Comparison of ENCODE assay signal across 11 cellular contexts in genomic region chr4:184477201-184477999, GRCh38. TPM values are rescaled to one million over a fixed set of nuclear protein-coding genes. Genes with fewer than 3 reads are reported as not detected.
DNase-seq lines count a peak whose midpoint lies in the region; ATAC-seq and TF ChIP-seq lines count a peak whose summit lies in the region.
"Had no signal": no experiment of that assay in that cellular context is flagged by ENCODE, and none has a peak within 500 bp of the region (broad histone marks: within the 10 kb centered on the region; RNA-seq: fewer than 3 reads in every experiment).

No MANE protein-coding gene starts in this region.

- H3K27me3 ChIP-seq in DND-41 (ENCODE audit: insufficient read depth, low read length, poor library complexity), result no peaks in the 10 kb centered on the region
- no peaks in the 10 kb centered on the region for H3K27me3 ChIP-seq in esophagus muscularis mucosa
- no peaks in the 10 kb centered on the region for H3K27me3 ChIP-seq in foreskin keratinocyte
- no peaks in the 10 kb centered on the region for H3K27me3 ChIP-seq in Karpas-422 (ENCODE audit: low read length)

- no peak for TF ChIP-seq EP300 in esophagus muscularis mucosa (IDR thresholded peaks at IDR 0.05)

- peak overlapping the region; percentile 94 for H3K4me3 Mint-ChIP-seq in activated B cell treated with CpG ODN at 0.5 μM for 24 hours

- no peak overlapping the region for H3K27ac ChIP-seq in DND-41 (ENCODE audit: low read length)
- H3K27ac ChIP-seq in esophagus muscularis mucosa (replicated peaks in 1 of 4), result peak overlapping the region in 3 of 4 donors; percentile 11 to 94 (median 28)
- no peak overlapping the region for H3K27ac ChIP-seq in foreskin keratinocyte
- no peak overlapping the region for H3K27ac ChIP-seq in Karpas-422 (ENCODE audit: low read length)
- H3K27ac ChIP-seq: SK-N-MC had no signal

- intact Hi-C loops in activated B cell treated with CpG ODN at 0.5 μM for 24 hours (cut with micrococcal nuclease) (loop anchor here (10.0 kb wide), 2 partner anchors 347 to 737 kb away; partner anchors contain the start of gene ACSL1), esophagus muscularis mucosa (cut with DNase I) (loop anchor here (5.0 to 10.0 kb wide), 2 partner anchors 167 to 215 kb away; partner anchors contain the start of genes CASP3 and PRIMPOL), posterior cingulate gyrus (cut with DNase I) (loop anchor here (5.0 to 10.0 kb wide), 2 partner anchors 35 to 93 kb away; no protein-coding TSS in a partner anchor)

- H4K20me1 ChIP-seq in DND-41 (ENCODE audit: insufficient read depth, low read length) (peaks cover 6% of the 10 kb centered on the region), Karpas-422 (ENCODE audit: insufficient read depth, low read depth, low read length) (no peaks in the 10 kb centered on the region)

- H3K9ac ChIP-seq in DND-41 (ENCODE audit: low read depth, low read length), result no peak overlapping the region
- H3K9ac ChIP-seq in Karpas-422 (ENCODE audit: low read length), result no peak overlapping the region

- peaks cover 27% of the 10 kb centered on the region for H3K4me1 ChIP-seq in DND-41 (ENCODE audit: insufficient read depth, low read length)
- H3K4me1 ChIP-seq in esophagus muscularis mucosa, result peaks cover 23 to 38% (median 26%) of the 10 kb centered on the region in 4 donors
- no peaks in the 10 kb centered on the region for H3K4me1 ChIP-seq in foreskin keratinocyte
- peaks cover 18% of the 10 kb centered on the region for H3K4me1 ChIP-seq in Karpas-422 (ENCODE audit: low read length)

- H2AFZ ChIP-seq in DND-41 (ENCODE audit: low read depth, low read length) (no peak overlapping the region), Karpas-422 (ENCODE audit: low read length) (no peak overlapping the region)

- H3K9me2 ChIP-seq in Karpas-422 (replicated peaks; ENCODE audit: insufficient read depth, low read length), result no peaks in the 10 kb centered on the region

- ATAC-seq in DND-41 (ENCODE audit: insufficient read depth, low read depth), result no peak
- ATAC-seq in activated B cell treated with CpG ODN at 0.5 μM for 24 hours (ENCODE audit: low read depth), result no peak
- ATAC-seq in GM21576 (IDR thresholded peaks at IDR 0.05; ENCODE audit: unreplicated experiment), result no peak
- no peak for ATAC-seq in foreskin keratinocyte

- TF ChIP-seq CTCF in DND-41 (IDR thresholded peaks at IDR 0.05; ENCODE audit: borderline replicate concordance, extremely low read depth, low read length, poor library complexity, severe bottlenecking) (no peak), activated B cell treated with CpG ODN at 0.5 μM for 24 hours (IDR thresholded peaks at IDR 0.05) (no peak), esophagus muscularis mucosa (IDR thresholded peaks at IDR 0.05) (no peak), foreskin keratinocyte (conservative IDR thresholded peaks at IDR 0.05) (no peak)

- H3K9me3 ChIP-seq in DND-41 (ENCODE audit: insufficient read depth, low read length, severe bottlenecking) (no peaks in the 10 kb centered on the region), esophagus muscularis mucosa (no peaks in the 10 kb centered on the region), Karpas-422 (ENCODE audit: low read length) (no peaks in the 10 kb centered on the region)

- no peak overlapping the region for H3K4me3 ChIP-seq in DND-41 (ENCODE audit: low read depth in 1 of 2, low read length in 2 of 2)
- H3K4me3 ChIP-seq in esophagus muscularis mucosa, result no peak overlapping the region
- no peak overlapping the region for H3K4me3 ChIP-seq in Karpas-422 (ENCODE audit: low read length)
- H3K4me3 ChIP-seq: SK-N-MC had no signal

- H3K9me3 Mint-ChIP-seq in activated B cell treated with CpG ODN at 0.5 μM for 24 hours, result no peaks in the 10 kb centered on the region

- H3K79me2 ChIP-seq in DND-41 (ENCODE audit: insufficient read depth, low read length), result peaks cover 33% of the 10 kb centered on the region
- H3K79me2 ChIP-seq in Karpas-422 (ENCODE audit: low read length), result peaks cover 18% of the 10 kb centered on the region

- H3K4me1 Mint-ChIP-seq in activated B cell treated with CpG ODN at 0.5 μM for 24 hours, result peaks cover 55% of the 10 kb centered on the region

- no peaks in the 10 kb centered on the region for H3K27me3 Mint-ChIP-seq in activated B cell treated with CpG ODN at 0.5 μM for 24 hours

- H3K36me3 ChIP-seq in DND-41 (ENCODE audit: insufficient read depth, low read length) (no peaks in the 10 kb centered on the region; the same call in 1 of the 2 replicates), esophagus muscularis mucosa (no peaks in the 10 kb centered on the region), Karpas-422 (ENCODE audit: insufficient read depth, low read length) (no peaks in the 10 kb centered on the region)

- H3K4me2 ChIP-seq in DND-41 (ENCODE audit: insufficient read depth, low read length) (0 out of 2 replicates have a peak overlapping the region, but pooled peaks have one; percentile 100), Karpas-422 (ENCODE audit: low read depth, low read length, poor library complexity, severe bottlenecking) (no peak overlapping the region)

- no peak for TF ChIP-seq POLR2A in esophagus muscularis mucosa (IDR thresholded peaks at IDR 0.05; ENCODE audit: low read depth)

- 71% methylated on average over 9 of the region's 9 CpGs for WGBS in esophagus muscularis mucosa

- H3K36me3 Mint-ChIP-seq in activated B cell treated with CpG ODN at 0.5 μM for 24 hours (ENCODE audit: low read depth), result peaks cover 37% of the 10 kb centered on the region

- no peak for DNase-seq in DND-41
- DNase-seq in activated B cell treated with CpG ODN at 0.5 μM for 24 hours, result no peak
- no peak for DNase-seq in esophagus muscularis mucosa (ENCODE audit: extremely low spot score)
- peak in 9 of 10 donors; percentile 45 to 95 (median 69) for DNase-seq in posterior cingulate gyrus
- DNase-seq in NCI-H1417 (lab: John Stamatoyannopoulos, UW), result no peak
- DNase-seq in foreskin keratinocyte, result no peak
- DNase-seq in Karpas-422, result no peak
- DNase-seq: activated gamma-delta T cell, NCI-H1436 had no signal

- H3K27ac Mint-ChIP-seq in activated B cell treated with CpG ODN at 0.5 μM for 24 hours, result peak overlapping the region; percentile 62

- POLR2A ChIA-PET in activated B cell treated with CpG ODN at 0.5 μM for 24 hours (lab: Charles Lee), result interaction anchor here (1.0 to 5.0 kb wide), 4 partner anchors 28 to 165 kb away, joined by 3 to 160 read pairs (median 58); no protein-coding TSS in a partner anchor

- CTCF ChIA-PET in activated B cell treated with CpG ODN at 0.5 μM for 24 hours (lab: Charles Lee), result interaction anchor here (1.7 kb wide), 1 partner anchor 214 kb away, joined by 4 read pairs; no protein-coding TSS in a partner anchor

RNA-seq across cellular contexts. Expression of gene IRF2, which starts 3.0 kb away (rescaled TPM):
- 65.5 and 66.2 TPM in 2 replicates for total RNA-seq in activated B cell treated with CpG ODN at 0.5 μM for 24 hours
- total RNA-seq in esophagus muscularis mucosa, result 10 to 100 TPM; 32.3 to 50.1 (median 36.4) TPM
- total RNA-seq in foreskin keratinocyte, result 16.5 and 18.4 TPM in 2 replicates
- polyA plus RNA-seq in foreskin keratinocyte, result 10.7 and 11.9 TPM in 2 replicates
- 29.8 and 35.5 TPM in 2 replicates for total RNA-seq in Karpas-422 (2014; rRNA removed; shearing (Covaris generic); ENCODE audit: low replicate concordance)

Comparison
In these comparisons a context has a peak if more than half of its experiments do, and no peak if none do; other contexts are left out.
1. DNase-seq: peak in posterior cingulate gyrus (9 of 10); none in DND-41 (single experiment), activated B cell treated with CpG ODN at 0.5 μM for 24 hours (single experiment), esophagus muscularis mucosa (single experiment), NCI-H1417 (0 of 3), foreskin keratinocyte (0 of 2) and Karpas-422 (single experiment).
2. H3K27ac ChIP-seq: peak in esophagus muscularis mucosa (3 of 4); none in DND-41 (single experiment), foreskin keratinocyte (single experiment) and Karpas-422 (single experiment).